Comparison of ENCODE assay signal across 8 cellular contexts in genomic region chr7:37833107-37833817, GRCh38. TPM values are rescaled to one million over a fixed set of nuclear protein-coding genes. Genes with fewer than 3 reads are reported as not detected.
DNase-seq lines count a peak whose midpoint lies in the region; ATAC-seq and TF ChIP-seq lines count a peak whose summit lies in the region.

No MANE protein-coding gene starts in this region.

- H3K27me3 ChIP-seq in WERI-Rb-1 (ENCODE audit: insufficient read depth, low read depth, severe bottlenecking) = no peaks in the 10 kb centered on the region
- no peaks in the 10 kb centered on the region for H3K27me3 ChIP-seq in colonic mucosa
- H3K27me3 ChIP-seq in liver (ENCODE audit: control insufficient read depth in 4 of 4, insufficient read depth in 4 of 4, low read length in 3 of 4) = peaks cover 0 to 1% (median 0%) of the 10 kb centered on the region in 4 donors

- WGBS in liver = 28% methylated on average over 21 of the region's 21 CpGs

- H3K27ac ChIP-seq in WERI-Rb-1 (no peak overlapping the region), colonic mucosa (no peak overlapping the region), liver (ENCODE audit: low read depth in 1 of 2, low read length in 2 of 2) (no peak overlapping the region)

- peak; percentile 79 to 82 for TF ChIP-seq RAD21 in liver (IDR thresholded peaks at IDR 0.05)

- H3K9me3 ChIP-seq in WERI-Rb-1 (ENCODE audit: severe bottlenecking) (no peaks in the 10 kb centered on the region), colonic mucosa (no peaks in the 10 kb centered on the region), liver (ENCODE audit: control insufficient read depth in 4 of 4, low read length in 3 of 4) (no peaks in the 10 kb centered on the region)

- intact Hi-C loops in colonic mucosa (cut with DNase I) = loop anchor here (5.0 to 10.0 kb wide), 2 partner anchors 546 to 598 kb away; no protein-coding TSS in a partner anchor

- TF ChIP-seq CTCF in WERI-Rb-1 (IDR thresholded peaks at IDR 0.05; ENCODE audit: low read depth, low read length) (peak; percentile 51), colonic mucosa (IDR thresholded peaks at IDR 0.05) (peak; percentile 60), liver (IDR thresholded peaks at IDR 0.05; ENCODE audit: low read depth, low read length, missing input control) (peak; percentile 49)

- H3K4me3 ChIP-seq in WERI-Rb-1 (ENCODE audit: low read depth, low read length) (peak overlapping the region; percentile 62), colonic mucosa (no peak overlapping the region), liver (ENCODE audit: low read depth in 1 of 3, low read length in 3 of 3) (peak overlapping the region in 2 of 3 donors; percentile 22 to 35)

- H3K36me3 ChIP-seq in WERI-Rb-1 = no peaks in the 10 kb centered on the region
- H3K36me3 ChIP-seq in colonic mucosa = no peaks in the 10 kb centered on the region
- no peaks in the 10 kb centered on the region for H3K36me3 ChIP-seq in liver (ENCODE audit: control insufficient read depth in 4 of 4, insufficient read depth in 3 of 4, low read depth in 1 of 4, low read length in 3 of 4)

- H3K4me1 ChIP-seq in colonic mucosa (no peaks in the 10 kb centered on the region), liver (ENCODE audit: control insufficient read depth in 4 of 4, insufficient read depth in 4 of 4, low read length in 3 of 4) (peaks cover 2 to 4% (median 4%) of the 10 kb centered on the region in 4 donors)

- ATAC-seq in GM21737 (IDR thresholded peaks at IDR 0.05; ENCODE audit: unreplicated experiment) = no peak

- H3K9ac ChIP-seq in colonic mucosa (ENCODE audit: low read depth in 2 of 2, low read length in 2 of 2) (no peak overlapping the region), liver (ENCODE audit: low read depth in 1 of 2, low read length in 2 of 2) (no peak overlapping the region)

- peak; percentile 6 to 8 for DNase-seq in activated CD4-positive, alpha-beta T cell treated with anti-CD3 and anti-CD28 coated beads for 24 hours (ENCODE audit: low read depth in 2 of 2)
- DNase-seq in activated CD4-positive, alpha-beta T cell treated with anti-CD3 and anti-CD28 coated beads for 1 hour = no peak
- DNase-seq in NCI-H146 (lab: John Stamatoyannopoulos, UW) (peak; percentile 48), WERI-Rb-1 (peak; percentile 38), colonic mucosa (peak; percentile 25)
- peak; percentile 43 for DNase-seq in stimulated activated CD4-positive, alpha-beta T cell treated with anti-CD3 and anti-CD28 coated beads, Interleukin-4, amount 100 ng/mL, for 24 hours

TF ChIP-seq in liver, 16 proteins besides CTCF, POLR2A, EP300 and RAD21:
- TF ChIP-seq FOXA2 (IDR thresholded peaks at IDR 0.05) = no peak
- no peak for TF ChIP-seq GABPA (IDR thresholded peaks at IDR 0.05 in 1 of 2, conservative IDR thresholded peaks at IDR 0.05 in 1 of 2)
- no peak for TF ChIP-seq MAX (IDR thresholded peaks at IDR 0.05)
- TF ChIP-seq RXRA (IDR thresholded peaks at IDR 0.05) = no peak
- no peak for TF ChIP-seq HNF4A (conservative IDR thresholded peaks at IDR 0.05)
- no peak for TF ChIP-seq YY1 (IDR thresholded peaks at IDR 0.05)
- no peak for TF ChIP-seq ATF3 (IDR thresholded peaks at IDR 0.05)
- TF ChIP-seq, protein P1, sequence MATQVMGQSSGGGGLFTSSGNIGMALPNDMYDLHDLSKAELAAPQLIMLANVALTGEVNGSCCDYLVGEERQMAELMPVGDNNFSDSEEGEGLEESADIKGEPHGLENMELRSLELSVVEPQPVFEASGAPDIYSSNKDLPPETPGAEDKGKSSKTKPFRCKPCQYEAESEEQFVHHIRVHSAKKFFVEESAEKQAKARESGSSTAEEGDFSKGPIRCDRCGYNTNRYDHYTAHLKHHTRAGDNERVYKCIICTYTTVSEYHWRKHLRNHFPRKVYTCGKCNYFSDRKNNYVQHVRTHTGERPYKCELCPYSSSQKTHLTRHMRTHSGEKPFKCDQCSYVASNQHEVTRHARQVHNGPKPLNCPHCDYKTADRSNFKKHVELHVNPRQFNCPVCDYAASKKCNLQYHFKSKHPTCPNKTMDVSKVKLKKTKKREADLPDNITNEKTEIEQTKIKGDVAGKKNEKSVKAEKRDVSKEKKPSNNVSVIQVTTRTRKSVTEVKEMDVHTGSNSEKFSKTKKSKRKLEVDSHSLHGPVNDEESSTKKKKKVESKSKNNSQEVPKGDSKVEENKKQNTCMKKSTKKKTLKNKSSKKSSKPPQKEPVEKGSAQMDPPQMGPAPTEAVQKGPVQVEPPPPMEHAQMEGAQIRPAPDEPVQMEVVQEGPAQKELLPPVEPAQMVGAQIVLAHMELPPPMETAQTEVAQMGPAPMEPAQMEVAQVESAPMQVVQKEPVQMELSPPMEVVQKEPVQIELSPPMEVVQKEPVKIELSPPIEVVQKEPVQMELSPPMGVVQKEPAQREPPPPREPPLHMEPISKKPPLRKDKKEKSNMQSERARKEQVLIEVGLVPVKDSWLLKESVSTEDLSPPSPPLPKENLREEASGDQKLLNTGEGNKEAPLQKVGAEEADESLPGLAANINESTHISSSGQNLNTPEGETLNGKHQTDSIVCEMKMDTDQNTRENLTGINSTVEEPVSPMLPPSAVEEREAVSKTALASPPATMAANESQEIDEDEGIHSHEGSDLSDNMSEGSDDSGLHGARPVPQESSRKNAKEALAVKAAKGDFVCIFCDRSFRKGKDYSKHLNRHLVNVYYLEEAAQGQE (IDR thresholded peaks at IDR 0.05) = no peak
- TF ChIP-seq JUND (IDR thresholded peaks at IDR 0.05) = no peak
- no peak for TF ChIP-seq EGR1 (IDR thresholded peaks at IDR 0.05; ENCODE audit: low read depth in 2 of 2)
- no peak for TF ChIP-seq FOXA1 (IDR thresholded peaks at IDR 0.05)

RNA-seq across cellular contexts. Expression of gene NME8, which starts 15.1 kb away (rescaled TPM):
- total RNA-seq in colonic mucosa (not detected), liver (under 1 TPM; 0.08 to 0.09 TPM)
- not detected for polyA plus RNA-seq in liver
